Comparison of ENCODE assay signal across 1 cellular context in genomic region chr4:109559983-109560686, GRCh38.
TF ChIP-seq lines count a peak whose summit lies in the region.

A gene with protein sequence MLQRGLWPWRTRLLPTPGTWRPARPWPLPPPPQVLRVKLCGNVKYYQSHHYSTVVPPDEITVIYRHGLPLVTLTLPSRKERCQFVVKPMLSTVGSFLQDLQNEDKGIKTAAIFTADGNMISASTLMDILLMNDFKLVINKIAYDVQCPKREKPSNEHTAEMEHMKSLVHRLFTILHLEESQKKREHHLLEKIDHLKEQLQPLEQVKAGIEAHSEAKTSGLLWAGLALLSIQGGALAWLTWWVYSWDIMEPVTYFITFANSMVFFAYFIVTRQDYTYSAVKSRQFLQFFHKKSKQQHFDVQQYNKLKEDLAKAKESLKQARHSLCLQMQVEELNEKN (plus strand): TSS chr4:109560246. CDS start chr4:109560338, 92 bp downstream.

TF ChIP-seq in GM12878, 131 proteins besides CTCF, POLR2A, EP300 and RAD21 (continued from another document and continues in another):
- TF ChIP-seq CBFB (IDR thresholded peaks at IDR 0.05; ENCODE audit: low read depth) (no peak), POU2F2 (IDR thresholded peaks at IDR 0.05; ENCODE audit: borderline replicate concordance, low read depth, low read length) (no peak), GATAD2B (conservative IDR thresholded peaks at IDR 0.05; ENCODE audit: low read depth) (peak; percentile 63; the same call in 1 of the 2 replicates), CREM (IDR thresholded peaks at IDR 0.05; ENCODE audit: low read depth) (no peak), LARP7 (IDR thresholded peaks at IDR 0.05) (peak; percentile 95), GABPA (IDR thresholded peaks at IDR 0.05; ENCODE audit: low read depth) (peak; percentile 41; the same call in 1 of the 2 replicates), PAX5 (IDR thresholded peaks at IDR 0.05; ENCODE audit: borderline replicate concordance, low read depth, low read length) (no peak), FOXK2 (IDR thresholded peaks at IDR 0.05) (no peak), ZSCAN29 (IDR thresholded peaks at IDR 0.05) (no peak), BMI1 (IDR thresholded peaks at IDR 0.05; ENCODE audit: borderline replicate concordance) (no peak), SREBF1 (IDR thresholded peaks at IDR 0.05; ENCODE audit: low read length) (no peak), BCL11A (IDR thresholded peaks at IDR 0.05; ENCODE audit: low read depth, low read length) (no peak), SIN3A (IDR thresholded peaks at IDR 0.05; ENCODE audit: low read depth, low read length) (no peak), NFIC (IDR thresholded peaks at IDR 0.05; ENCODE audit: low read depth, low read length) (no peak), TCF7 (IDR thresholded peaks at IDR 0.05; ENCODE audit: borderline replicate concordance) (no peak), ZNF622 (IDR thresholded peaks at IDR 0.05) (no peak), RCOR1 (conservative IDR thresholded peaks at IDR 0.05; ENCODE audit: low read depth, low read length) (no peak), STAT3 (IDR thresholded peaks at IDR 0.05; ENCODE audit: low read depth, low read length) (no peak), KDM1A (IDR thresholded peaks at IDR 0.05; ENCODE audit: borderline replicate concordance) (no peak), SP1 (IDR thresholded peaks at IDR 0.05; ENCODE audit: low read depth, low read length) (no peak), YBX1 (IDR thresholded peaks at IDR 0.05) (no peak), RAD51 (IDR thresholded peaks at IDR 0.05) (no peak), IKZF2 (IDR thresholded peaks at IDR 0.05) (no peak), PBX3 (IDR thresholded peaks at IDR 0.05; ENCODE audit: insufficient replicate concordance, low read depth, low read length) (no peak), HDGF (IDR thresholded peaks at IDR 0.05) (no peak), TBL1XR1 (IDR thresholded peaks at IDR 0.05; ENCODE audit: low read depth, low read length) (no peak), FOS (IDR thresholded peaks at IDR 0.05; ENCODE audit: borderline replicate concordance, extremely low read depth, insufficient read length) (no peak), ZNF217 (IDR thresholded peaks at IDR 0.05) (peak; percentile 59; the same call in 1 of the 2 replicates), WRNIP1 (IDR thresholded peaks at IDR 0.05; ENCODE audit: borderline replicate concordance, low read depth, low read length) (no peak), SIX5 (IDR thresholded peaks at IDR 0.05; ENCODE audit: low read depth, low read length, severe bottlenecking) (no peak), ZNF592 (IDR thresholded peaks at IDR 0.05) (no peak), DPF2 (IDR thresholded peaks at IDR 0.05) (peak; percentile 61), BCLAF1 (IDR thresholded peaks at IDR 0.05) (0 out of 2 replicates have a peak, but pooled peaks have one; percentile 41), CHD2 (IDR thresholded peaks at IDR 0.05; ENCODE audit: borderline replicate concordance, low read depth, low read length) (no peak), ZBTB33 (IDR thresholded peaks at IDR 0.05) (no peak), MEF2A (IDR thresholded peaks at IDR 0.05; ENCODE audit: insufficient read depth, low read depth, low read length) (no peak)
- TF ChIP-seq, protein P1, sequence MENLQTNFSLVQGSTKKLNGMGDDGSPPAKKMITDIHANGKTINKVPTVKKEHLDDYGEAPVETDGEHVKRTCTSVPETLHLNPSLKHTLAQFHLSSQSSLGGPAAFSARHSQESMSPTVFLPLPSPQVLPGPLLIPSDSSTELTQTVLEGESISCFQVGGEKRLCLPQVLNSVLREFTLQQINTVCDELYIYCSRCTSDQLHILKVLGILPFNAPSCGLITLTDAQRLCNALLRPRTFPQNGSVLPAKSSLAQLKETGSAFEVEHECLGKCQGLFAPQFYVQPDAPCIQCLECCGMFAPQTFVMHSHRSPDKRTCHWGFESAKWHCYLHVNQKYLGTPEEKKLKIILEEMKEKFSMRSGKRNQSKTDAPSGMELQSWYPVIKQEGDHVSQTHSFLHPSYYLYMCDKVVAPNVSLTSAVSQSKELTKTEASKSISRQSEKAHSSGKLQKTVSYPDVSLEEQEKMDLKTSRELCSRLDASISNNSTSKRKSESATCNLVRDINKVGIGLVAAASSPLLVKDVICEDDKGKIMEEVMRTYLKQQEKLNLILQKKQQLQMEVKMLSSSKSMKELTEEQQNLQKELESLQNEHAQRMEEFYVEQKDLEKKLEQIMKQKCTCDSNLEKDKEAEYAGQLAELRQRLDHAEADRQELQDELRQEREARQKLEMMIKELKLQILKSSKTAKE (IDR thresholded peaks at IDR 0.05; ENCODE audit: low read depth, poor library complexity, severe bottlenecking) = no peak
- TF ChIP-seq, protein P2, sequence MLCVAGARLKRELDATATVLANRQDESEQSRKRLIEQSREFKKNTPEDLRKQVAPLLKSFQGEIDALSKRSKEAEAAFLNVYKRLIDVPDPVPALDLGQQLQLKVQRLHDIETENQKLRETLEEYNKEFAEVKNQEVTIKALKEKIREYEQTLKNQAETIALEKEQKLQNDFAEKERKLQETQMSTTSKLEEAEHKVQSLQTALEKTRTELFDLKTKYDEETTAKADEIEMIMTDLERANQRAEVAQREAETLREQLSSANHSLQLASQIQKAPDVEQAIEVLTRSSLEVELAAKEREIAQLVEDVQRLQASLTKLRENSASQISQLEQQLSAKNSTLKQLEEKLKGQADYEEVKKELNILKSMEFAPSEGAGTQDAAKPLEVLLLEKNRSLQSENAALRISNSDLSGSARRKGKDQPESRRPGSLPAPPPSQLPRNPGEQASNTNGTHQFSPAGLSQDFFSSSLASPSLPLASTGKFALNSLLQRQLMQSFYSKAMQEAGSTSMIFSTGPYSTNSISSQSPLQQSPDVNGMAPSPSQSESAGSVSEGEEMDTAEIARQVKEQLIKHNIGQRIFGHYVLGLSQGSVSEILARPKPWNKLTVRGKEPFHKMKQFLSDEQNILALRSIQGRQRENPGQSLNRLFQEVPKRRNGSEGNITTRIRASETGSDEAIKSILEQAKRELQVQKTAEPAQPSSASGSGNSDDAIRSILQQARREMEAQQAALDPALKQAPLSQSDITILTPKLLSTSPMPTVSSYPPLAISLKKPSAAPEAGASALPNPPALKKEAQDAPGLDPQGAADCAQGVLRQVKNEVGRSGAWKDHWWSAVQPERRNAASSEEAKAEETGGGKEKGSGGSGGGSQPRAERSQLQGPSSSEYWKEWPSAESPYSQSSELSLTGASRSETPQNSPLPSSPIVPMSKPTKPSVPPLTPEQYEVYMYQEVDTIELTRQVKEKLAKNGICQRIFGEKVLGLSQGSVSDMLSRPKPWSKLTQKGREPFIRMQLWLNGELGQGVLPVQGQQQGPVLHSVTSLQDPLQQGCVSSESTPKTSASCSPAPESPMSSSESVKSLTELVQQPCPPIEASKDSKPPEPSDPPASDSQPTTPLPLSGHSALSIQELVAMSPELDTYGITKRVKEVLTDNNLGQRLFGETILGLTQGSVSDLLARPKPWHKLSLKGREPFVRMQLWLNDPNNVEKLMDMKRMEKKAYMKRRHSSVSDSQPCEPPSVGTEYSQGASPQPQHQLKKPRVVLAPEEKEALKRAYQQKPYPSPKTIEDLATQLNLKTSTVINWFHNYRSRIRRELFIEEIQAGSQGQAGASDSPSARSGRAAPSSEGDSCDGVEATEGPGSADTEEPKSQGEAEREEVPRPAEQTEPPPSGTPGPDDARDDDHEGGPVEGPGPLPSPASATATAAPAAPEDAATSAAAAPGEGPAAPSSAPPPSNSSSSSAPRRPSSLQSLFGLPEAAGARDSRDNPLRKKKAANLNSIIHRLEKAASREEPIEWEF (IDR thresholded peaks at IDR 0.05; ENCODE audit: insufficient replicate concordance, low read depth, low read length) = no peak
- TF ChIP-seq, protein P3, sequence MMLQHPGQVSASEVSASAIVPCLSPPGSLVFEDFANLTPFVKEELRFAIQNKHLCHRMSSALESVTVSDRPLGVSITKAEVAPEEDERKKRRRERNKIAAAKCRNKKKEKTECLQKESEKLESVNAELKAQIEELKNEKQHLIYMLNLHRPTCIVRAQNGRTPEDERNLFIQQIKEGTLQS (IDR thresholded peaks at IDR 0.05; ENCODE audit: borderline replicate concordance, extremely low read depth, low read depth, low read length) = no peak
- TF ChIP-seq, protein P4, sequence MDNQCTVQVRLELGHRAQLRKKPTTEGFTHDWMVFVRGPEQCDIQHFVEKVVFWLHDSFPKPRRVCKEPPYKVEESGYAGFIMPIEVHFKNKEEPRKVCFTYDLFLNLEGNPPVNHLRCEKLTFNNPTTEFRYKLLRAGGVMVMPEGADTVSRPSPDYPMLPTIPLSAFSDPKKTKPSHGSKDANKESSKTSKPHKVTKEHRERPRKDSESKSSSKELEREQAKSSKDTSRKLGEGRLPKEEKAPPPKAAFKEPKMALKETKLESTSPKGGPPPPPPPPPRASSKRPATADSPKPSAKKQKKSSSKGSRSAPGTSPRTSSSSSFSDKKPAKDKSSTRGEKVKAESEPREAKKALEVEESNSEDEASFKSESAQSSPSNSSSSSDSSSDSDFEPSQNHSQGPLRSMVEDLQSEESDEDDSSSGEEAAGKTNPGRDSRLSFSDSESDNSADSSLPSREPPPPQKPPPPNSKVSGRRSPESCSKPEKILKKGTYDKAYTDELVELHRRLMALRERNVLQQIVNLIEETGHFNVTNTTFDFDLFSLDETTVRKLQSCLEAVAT (IDR thresholded peaks at IDR 0.05) = no peak; the same call in 1 of the 2 replicates
